In genomic region chr21:46152939-46153258, GRCh38 we compare ENCODE assay signal across 12 cellular contexts. TPM values are rescaled to one million over a fixed set of nuclear protein-coding genes. Genes with fewer than 3 reads are reported as not detected.
DNase-seq lines count a peak whose midpoint lies in the region; ATAC-seq and TF ChIP-seq lines count a peak whose summit lies in the region.
"Had no signal": no experiment of that assay in that cellular context is flagged by ENCODE, and none has a peak within 500 bp of the region (broad histone marks: within the 10 kb centered on the region; RNA-seq: fewer than 3 reads in every experiment).

No MANE protein-coding gene starts in this region.

- H3K27ac ChIP-seq in subcutaneous abdominal adipose tissue (ENCODE audit: low read depth, low read length): no peak overlapping the region
- H3K27ac ChIP-seq: SJSA1 had no signal

- H3K36me3 ChIP-seq in mucosa of descending colon (ENCODE audit: low read depth) (no peaks in the 10 kb centered on the region), subcutaneous abdominal adipose tissue (ENCODE audit: control insufficient read depth in 5 of 5, insufficient read depth in 5 of 5, low read length in 5 of 5) (no peaks in the 10 kb centered on the region)
- H3K36me3 ChIP-seq: SJSA1 had no signal

- H3K4me3 ChIP-seq in mucosa of descending colon (no peak overlapping the region), subcutaneous abdominal adipose tissue (ENCODE audit: low read depth in 1 of 5, low read length in 5 of 5) (peak overlapping the region in 3 of 5 donors; percentile 31 to 46 (median 33))
- H3K4me3 ChIP-seq: SJSA1 had no signal

- H3K9me3 ChIP-seq in mucosa of descending colon (no peaks in the 10 kb centered on the region), subcutaneous abdominal adipose tissue (ENCODE audit: control insufficient read depth in 5 of 5, low read length in 5 of 5) (no peaks in the 10 kb centered on the region)
- H3K9me3 ChIP-seq: SJSA1 had no signal

- intact Hi-C loops in mucosa of descending colon (cut with DNase I, micrococcal nuclease): no loop called here

- DNase-seq in activated T-cell treated with anti-CD3 and anti-CD28 coated beads, Interleukin-2, amount 50 U/mL, for 24 hours: peak; percentile 12
- no peak for DNase-seq in activated T-cell treated with anti-CD3 and anti-CD28 coated beads, Interleukin-2, amount 50 U/mL, for 48 hours
- DNase-seq in epidermal melanocyte (ENCODE audit: insufficient read length, low spot score) (peak; percentile 14), mucosa of descending colon (peak in 1 of 3 donors; percentile 2), G401 (ENCODE audit: low spot score) (no peak)
- DNase-seq: DMS79 treated with DMSO at 0.1 percent for 48 hours, NCI-H187 treated with DMSO at 0.1 percent for 48 hours had no signal

- ATAC-seq in mucosa of descending colon (peak; percentile 48), HG03432 (IDR thresholded peaks at IDR 0.05; ENCODE audit: unreplicated experiment) (no peak), HG03139 (IDR thresholded peaks at IDR 0.05; ENCODE audit: unreplicated experiment) (no peak)

- in situ Hi-C loops in G401 (cut with HindIII; ENCODE audit: low sequenced_read_pairs): no loop called here

- no peak overlapping the region for H3K4me3 Mint-ChIP-seq in activated T-cell treated with anti-CD3 and anti-CD28 coated beads, Interleukin-2, amount 50 U/mL, for 24 hours
- H3K4me3 Mint-ChIP-seq: endodermal cell had no signal

- H3K27me3 Mint-ChIP-seq in activated T-cell treated with anti-CD3 and anti-CD28 coated beads, Interleukin-2, amount 50 U/mL, for 24 hours: no peaks in the 10 kb centered on the region

- H3K36me3 Mint-ChIP-seq in activated T-cell treated with anti-CD3 and anti-CD28 coated beads, Interleukin-2, amount 50 U/mL, for 24 hours (ENCODE audit: low read depth): no peaks in the 10 kb centered on the region

- H3K4me1 Mint-ChIP-seq in activated T-cell treated with anti-CD3 and anti-CD28 coated beads, Interleukin-2, amount 50 U/mL, for 24 hours (ENCODE audit: low read depth): no peaks in the 10 kb centered on the region

- H3K9me3 Mint-ChIP-seq in activated T-cell treated with anti-CD3 and anti-CD28 coated beads, Interleukin-2, amount 50 U/mL, for 24 hours: no peaks in the 10 kb centered on the region
- H3K9me3 Mint-ChIP-seq: endodermal cell had no signal

- peak overlapping the region in 1 of 5 donors; percentile 35 for H3K9ac ChIP-seq in subcutaneous abdominal adipose tissue (ENCODE audit: low read length in 5 of 5)

- H3K27ac Mint-ChIP-seq in activated T-cell treated with anti-CD3 and anti-CD28 coated beads, Interleukin-2, amount 50 U/mL, for 24 hours: no peak overlapping the region

- no peak for TF ChIP-seq CTCF in mucosa of descending colon (IDR thresholded peaks at IDR 0.05)

- H3K4me1 ChIP-seq in mucosa of descending colon (ENCODE audit: low read depth) (peaks cover 10% of the 10 kb centered on the region), subcutaneous abdominal adipose tissue (ENCODE audit: control insufficient read depth in 5 of 5, insufficient read depth in 5 of 5, low read length in 5 of 5) (peaks cover 0 to 13% (median 12%) of the 10 kb centered on the region in 5 donors)

- H3K27me3 ChIP-seq in subcutaneous abdominal adipose tissue (ENCODE audit: control insufficient read depth in 5 of 5, insufficient read depth in 4 of 5, low read length in 5 of 5): peaks cover 0 to 8% (median 3%) of the 10 kb centered on the region in 5 donors
- H3K27me3 ChIP-seq: SJSA1 had no signal

RNA-seq across cellular contexts. Expression of gene FTCD, which starts 2.5 kb away (rescaled TPM):
- total RNA-seq in mucosa of descending colon: 1 to 10 TPM in 1 of 3 donors, under 1 TPM in 1, not detected in 1; 0.36 to 2.1 TPM
- total RNA-seq in G401 (2014; rRNA removed; shearing (Covaris generic)): 1.1 TPM in 1 of 2 replicates, not detected in the other
- total RNA-seq: SJSA1 had no signal

RNA-seq across cellular contexts. Expression of gene SPATC1L, which starts 31.4 kb away (rescaled TPM):
- total RNA-seq in mucosa of descending colon: 10 to 100 TPM in 1 of 3 donors, 1 to 10 TPM in 2; 4.6 to 10.9 (median 4.6) TPM
- 5.9 and 11.2 TPM in 2 replicates for total RNA-seq in G401 (2014; rRNA removed; shearing (Covaris generic))

RNA-seq across cellular contexts. Expression of gene COL6A2, which starts 55.0 kb away (rescaled TPM):
- 100 to 1,000 TPM in 2 of 3 donors, 10 to 100 TPM in 1; 65.1 to 858 (median 191) TPM for total RNA-seq in mucosa of descending colon
- 69.1 and 79.2 TPM in 2 replicates for total RNA-seq in G401 (2014; rRNA removed; shearing (Covaris generic))

Comparison
In these comparisons a context has a peak if more than half of its experiments do, and no peak if none do; other contexts are left out.
1. DNase-seq: peak in activated T-cell treated with anti-CD3 and anti-CD28 coated beads, Interleukin-2, amount 50 U/mL, for 24 hours (single experiment) and epidermal melanocyte (single experiment); none in activated T-cell treated with anti-CD3 and anti-CD28 coated beads, Interleukin-2, amount 50 U/mL, for 48 hours (0 of 2) and G401 (single experiment).